ENCODE assay signal across 19 cellular contexts in the genomic region with DNA sequence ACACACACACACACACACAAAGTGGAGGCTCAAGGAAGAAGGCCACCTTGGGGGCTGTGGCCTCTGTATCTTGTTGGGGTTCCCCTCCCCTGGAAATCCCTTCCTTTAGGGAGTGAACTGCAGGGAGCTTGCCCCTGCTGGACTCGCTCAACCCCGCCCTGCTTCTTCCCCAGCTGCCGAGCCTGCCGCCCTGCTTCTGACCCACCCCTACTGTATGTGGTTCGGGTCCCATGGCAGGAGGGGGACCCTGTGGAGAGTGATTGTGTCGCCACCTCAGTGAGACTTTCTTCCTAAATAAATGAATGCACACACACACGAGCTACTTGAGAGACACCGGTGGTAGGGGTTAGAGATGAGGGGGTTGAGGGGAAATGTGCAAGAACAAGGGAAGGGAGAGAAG.
DNase-seq lines count a peak whose midpoint lies in the region; ATAC-seq and TF ChIP-seq lines count a peak whose summit lies in the region.
"Had no signal": no experiment of that assay in that cellular context is flagged by ENCODE, and none has a peak within 500 bp of the region (broad histone marks: within the 10 kb centered on the region; RNA-seq: fewer than 3 reads in every experiment).

No MANE protein-coding gene starts in this region.

- no peak overlapping the region for H2BK5ac ChIP-seq in neuronal stem cell (ENCODE audit: low read length)

- H3K9me3 Mint-ChIP-seq in activated CD8-positive, alpha-beta T cell treated with anti-CD3 and anti-CD28 coated beads, Interleukin-2, amount 10 ng/mL, durations not matched to agents 7 days and 5 days (ENCODE audit: insufficient read depth): no peaks in the 10 kb centered on the region
- H3K9me3 Mint-ChIP-seq in activated CD8-positive, alpha-beta T cell treated with anti-CD3 and anti-CD28 coated beads for 36 hours: no peaks in the 10 kb centered on the region
- no peaks in the 10 kb centered on the region for H3K9me3 Mint-ChIP-seq in CD4-positive, alpha-beta T cell
- H3K9me3 Mint-ChIP-seq: GM23338, IgD-negative memory B cell had no signal

- no peaks in the 10 kb centered on the region for H3K9me3 ChIP-seq in CD4-positive, alpha-beta T cell (ENCODE audit: control insufficient read depth, low read length)
- H3K9me3 ChIP-seq in RWPE2 (ENCODE audit: severe bottlenecking): no peaks in the 10 kb centered on the region
- no peaks in the 10 kb centered on the region for H3K9me3 ChIP-seq in neuronal stem cell (replicated peaks in 1 of 2; ENCODE audit: control insufficient read depth in 2 of 2, insufficient read depth in 1 of 2, low read depth in 1 of 2, low read length in 2 of 2)
- H3K9me3 ChIP-seq: BLaER1 had no signal

- no peak overlapping the region for H3K9ac ChIP-seq in neuronal stem cell (ENCODE audit: low read depth, low read length, poor library complexity)
- H3K9ac ChIP-seq: BLaER1 had no signal

- H3K27ac Mint-ChIP-seq in activated CD8-positive, alpha-beta T cell treated with anti-CD3 and anti-CD28 coated beads, Interleukin-2, amount 10 ng/mL, durations not matched to agents 7 days and 5 days: peak overlapping the region; percentile 68
- H3K27ac Mint-ChIP-seq in activated CD8-positive, alpha-beta T cell treated with anti-CD3 and anti-CD28 coated beads for 36 hours: no peak overlapping the region
- peak overlapping the region; percentile 56 for H3K27ac Mint-ChIP-seq in CD4-positive, alpha-beta T cell
- H3K27ac Mint-ChIP-seq: GM23338, IgD-negative memory B cell had no signal

- no peak overlapping the region for H2BK15ac ChIP-seq in neuronal stem cell (ENCODE audit: low read length)

- H3K4me2 ChIP-seq in neuronal stem cell (ENCODE audit: insufficient read depth, low read length, poor library complexity, severe bottlenecking): no peak overlapping the region
- H3K4me2 ChIP-seq: BLaER1, GM23338 had no signal

- no peak overlapping the region for H4K8ac ChIP-seq in neuronal stem cell (ENCODE audit: low read depth, low read length)

- peaks cover 29% of the 10 kb centered on the region for H3K4me1 Mint-ChIP-seq in activated CD8-positive, alpha-beta T cell treated with anti-CD3 and anti-CD28 coated beads, Interleukin-2, amount 10 ng/mL, durations not matched to agents 7 days and 5 days (ENCODE audit: low read depth)
- H3K4me1 Mint-ChIP-seq in activated CD8-positive, alpha-beta T cell treated with anti-CD3 and anti-CD28 coated beads for 36 hours (ENCODE audit: low read depth): peaks cover 14% of the 10 kb centered on the region
- peaks cover 27% of the 10 kb centered on the region for H3K4me1 Mint-ChIP-seq in CD4-positive, alpha-beta T cell (ENCODE audit: low read depth)

- no peak overlapping the region for H3K14ac ChIP-seq in neuronal stem cell (ENCODE audit: low read length)

- peaks cover 26% of the 10 kb centered on the region for H3K79me1 ChIP-seq in neuronal stem cell (ENCODE audit: low read depth, low read length)

- no peak for ATAC-seq in activated CD8-positive, alpha-beta T cell treated with anti-CD3 and anti-CD28 coated beads, Interleukin-2, amount 10 ng/mL, durations not matched to agents 7 days and 5 days
- no peak for ATAC-seq in activated CD8-positive, alpha-beta T cell treated with anti-CD3 and anti-CD28 coated beads for 36 hours
- ATAC-seq in CD4-positive, alpha-beta T cell (ENCODE audit: poor library complexity): no peak
- ATAC-seq in RWPE2 (ENCODE audit: low read depth) (no peak), GM18867 (IDR thresholded peaks at IDR 0.05; ENCODE audit: unreplicated experiment) (no peak)
- ATAC-seq: GM23338, HCT116, HepG2 had no signal

- POLR2A ChIA-PET in activated CD8-positive, alpha-beta T cell treated with anti-CD3 and anti-CD28 coated beads, Interleukin-2, amount 10 ng/mL, durations not matched to agents 7 days and 5 days (lab: Charles Lee): no interaction called here
- POLR2A ChIA-PET in activated CD8-positive, alpha-beta T cell treated with anti-CD3 and anti-CD28 coated beads for 36 hours (lab: Charles Lee): no interaction called here
- POLR2A ChIA-PET in CD4-positive, alpha-beta T cell (lab: Charles Lee): interaction anchor here (1.0 to 1.2 kb wide), 2 partner anchors 10 to 22 kb away, joined by 3 to 4 read pairs; no protein-coding TSS in a partner anchor

- WGBS in neuronal stem cell (ENCODE audit: extremely low coverage in 2 of 2, insufficient read length in 2 of 2, insufficient replicate concordance in 1 of 2), 2 donors: no CpG with 5 or more reads among the region's 8 CpGs

- CTCF ChIA-PET in activated CD8-positive, alpha-beta T cell treated with anti-CD3 and anti-CD28 coated beads, Interleukin-2, amount 10 ng/mL, durations not matched to agents 7 days and 5 days (lab: Charles Lee): interaction anchor here (1.0 to 1.5 kb wide), 2 partner anchors 101 to 115 kb away, joined by 3 to 4 read pairs; no protein-coding TSS in a partner anchor
- CTCF ChIA-PET in activated CD8-positive, alpha-beta T cell treated with anti-CD3 and anti-CD28 coated beads for 36 hours (lab: Charles Lee): interaction anchor here (0.8 kb wide), 1 partner anchor 11 kb away, joined by 3 read pairs; no protein-coding TSS in a partner anchor
- CTCF ChIA-PET in CD4-positive, alpha-beta T cell (lab: Charles Lee): no interaction called here

- H2BK12ac ChIP-seq in neuronal stem cell (ENCODE audit: low read length): no peak overlapping the region

- no peak overlapping the region for H4K91ac ChIP-seq in neuronal stem cell (ENCODE audit: low read depth, low read length, poor library complexity)

- H3K23ac ChIP-seq in neuronal stem cell (ENCODE audit: low read depth, low read length, poor library complexity): peak overlapping the region; percentile 21

- H3K4me3 ChIP-seq in RWPE2 (ENCODE audit: severe bottlenecking) (no peak overlapping the region), neuronal stem cell (ENCODE audit: low read length in 2 of 2) (no peak overlapping the region)
- H3K4me3 ChIP-seq: BLaER1, GM23338 had no signal

- H3K4me3 Mint-ChIP-seq in activated CD8-positive, alpha-beta T cell treated with anti-CD3 and anti-CD28 coated beads, Interleukin-2, amount 10 ng/mL, durations not matched to agents 7 days and 5 days: no peak overlapping the region
- no peak overlapping the region for H3K4me3 Mint-ChIP-seq in activated CD8-positive, alpha-beta T cell treated with anti-CD3 and anti-CD28 coated beads for 36 hours
- no peak overlapping the region for H3K4me3 Mint-ChIP-seq in CD4-positive, alpha-beta T cell
- H3K4me3 Mint-ChIP-seq: CD14-positive monocyte, GM23338 had no signal

- DNase-seq in activated CD8-positive, alpha-beta T cell treated with anti-CD3 and anti-CD28 coated beads, Interleukin-2, amount 10 ng/mL, durations not matched to agents 7 days and 5 days: no peak
- no peak for DNase-seq in activated CD8-positive, alpha-beta T cell treated with anti-CD3 and anti-CD28 coated beads for 36 hours
- DNase-seq in CD4-positive, alpha-beta T cell: no peak
- DNase-seq in RWPE2 (ENCODE audit: low spot score) (peak; percentile 38), neuronal stem cell (ENCODE audit: low spot score) (no peak), T-helper 1 cell (no peak)
- DNase-seq in effector CD4-positive, alpha-beta T cell: no peak
- DNase-seq: 8988T, DMS153, DMS79, GDM1, H7 had no signal

- H3K18ac ChIP-seq in neuronal stem cell (ENCODE audit: low read length): peak overlapping the region; percentile 16

- intact Hi-C loops in activated CD8-positive, alpha-beta T cell treated with anti-CD3 and anti-CD28 coated beads for 36 hours (cut with micrococcal nuclease): no loop called here
- intact Hi-C loops in CD4-positive, alpha-beta T cell (cut with DNase I, micrococcal nuclease): loop anchor here in 1 of 2 experiments (10.0 kb wide), 1 partner anchor 50 kb away; no protein-coding TSS in a partner anchor

- no peak overlapping the region for H3K4ac ChIP-seq in neuronal stem cell (ENCODE audit: low read length)

- no peak overlapping the region for H2AFZ ChIP-seq in neuronal stem cell (ENCODE audit: low read length)
- H2AFZ ChIP-seq: GM23338 had no signal

- no peak overlapping the region for H2BK120ac ChIP-seq in neuronal stem cell (ENCODE audit: low read depth, low read length)

- H2AK5ac ChIP-seq in neuronal stem cell (ENCODE audit: low read depth, low read length): no peak overlapping the region

- H3K27ac ChIP-seq in CD4-positive, alpha-beta T cell (ENCODE audit: low read depth, low read length): no peak overlapping the region
- no peak overlapping the region for H3K27ac ChIP-seq in RWPE2 (ENCODE audit: poor library complexity, severe bottlenecking)
- no peak overlapping the region for H3K27ac ChIP-seq in neuronal stem cell (replicated peaks; ENCODE audit: low read length)
- H3K27ac ChIP-seq: BLaER1 had no signal

- H3K36me3 ChIP-seq in RWPE2 (ENCODE audit: low read depth) (no peaks in the 10 kb centered on the region), neuronal stem cell (replicated peaks in 1 of 2; ENCODE audit: control insufficient read depth in 2 of 2, insufficient read depth in 2 of 2, low read length in 2 of 2) (peaks cover 0 to 2% of the 10 kb centered on the region in 2 donors)
- H3K36me3 ChIP-seq: BLaER1 had no signal

- H3K4me1 ChIP-seq in RWPE2 (ENCODE audit: insufficient read depth, poor library complexity, severe bottlenecking): no peaks in the 10 kb centered on the region
- H3K4me1 ChIP-seq in neuronal stem cell (ENCODE audit: control insufficient read depth in 2 of 2, insufficient read depth in 1 of 2, low read depth in 1 of 2, low read length in 2 of 2): peaks cover 12 to 47% of the 10 kb centered on the region in 2 donors

- H3K27me3 Mint-ChIP-seq in activated CD8-positive, alpha-beta T cell treated with anti-CD3 and anti-CD28 coated beads, Interleukin-2, amount 10 ng/mL, durations not matched to agents 7 days and 5 days (ENCODE audit: low read depth): no peaks in the 10 kb centered on the region
- H3K27me3 Mint-ChIP-seq in activated CD8-positive, alpha-beta T cell treated with anti-CD3 and anti-CD28 coated beads for 36 hours: no peaks in the 10 kb centered on the region
- H3K27me3 Mint-ChIP-seq in CD4-positive, alpha-beta T cell: no peaks in the 10 kb centered on the region

- no peaks in the 10 kb centered on the region for H3K36me3 Mint-ChIP-seq in activated CD8-positive, alpha-beta T cell treated with anti-CD3 and anti-CD28 coated beads, Interleukin-2, amount 10 ng/mL, durations not matched to agents 7 days and 5 days (ENCODE audit: low read depth)
- no peaks in the 10 kb centered on the region for H3K36me3 Mint-ChIP-seq in activated CD8-positive, alpha-beta T cell treated with anti-CD3 and anti-CD28 coated beads for 36 hours (ENCODE audit: low read depth)
- H3K36me3 Mint-ChIP-seq in CD4-positive, alpha-beta T cell (ENCODE audit: low read depth): no peaks in the 10 kb centered on the region
- H3K36me3 Mint-ChIP-seq: CD14-positive monocyte had no signal

- no peaks in the 10 kb centered on the region for H3K27me3 ChIP-seq in CD4-positive, alpha-beta T cell (ENCODE audit: control insufficient read depth, insufficient read depth, low read length)
- H3K27me3 ChIP-seq in RWPE2 (ENCODE audit: insufficient read depth, poor library complexity, severe bottlenecking) (no peaks in the 10 kb centered on the region), neuronal stem cell (ENCODE audit: control insufficient read depth in 3 of 3, insufficient read depth in 3 of 3, low read depth in 1 of 3, low read length in 3 of 3) (no peaks in the 10 kb centered on the region)
- H3K27me3 ChIP-seq: BLaER1 had no signal

- TF ChIP-seq CTCF in activated CD8-positive, alpha-beta T cell treated with anti-CD3 and anti-CD28 coated beads for 36 hours (IDR thresholded peaks at IDR 0.05): no peak
- TF ChIP-seq CTCF in CD4-positive, alpha-beta T cell (IDR thresholded peaks at IDR 0.05): no peak
- TF ChIP-seq CTCF in RWPE2 (IDR thresholded peaks at IDR 0.05; ENCODE audit: poor library complexity, severe bottlenecking): no peak
